Comparison of ENCODE assay signal across 7 cellular contexts in the genomic region with DNA sequence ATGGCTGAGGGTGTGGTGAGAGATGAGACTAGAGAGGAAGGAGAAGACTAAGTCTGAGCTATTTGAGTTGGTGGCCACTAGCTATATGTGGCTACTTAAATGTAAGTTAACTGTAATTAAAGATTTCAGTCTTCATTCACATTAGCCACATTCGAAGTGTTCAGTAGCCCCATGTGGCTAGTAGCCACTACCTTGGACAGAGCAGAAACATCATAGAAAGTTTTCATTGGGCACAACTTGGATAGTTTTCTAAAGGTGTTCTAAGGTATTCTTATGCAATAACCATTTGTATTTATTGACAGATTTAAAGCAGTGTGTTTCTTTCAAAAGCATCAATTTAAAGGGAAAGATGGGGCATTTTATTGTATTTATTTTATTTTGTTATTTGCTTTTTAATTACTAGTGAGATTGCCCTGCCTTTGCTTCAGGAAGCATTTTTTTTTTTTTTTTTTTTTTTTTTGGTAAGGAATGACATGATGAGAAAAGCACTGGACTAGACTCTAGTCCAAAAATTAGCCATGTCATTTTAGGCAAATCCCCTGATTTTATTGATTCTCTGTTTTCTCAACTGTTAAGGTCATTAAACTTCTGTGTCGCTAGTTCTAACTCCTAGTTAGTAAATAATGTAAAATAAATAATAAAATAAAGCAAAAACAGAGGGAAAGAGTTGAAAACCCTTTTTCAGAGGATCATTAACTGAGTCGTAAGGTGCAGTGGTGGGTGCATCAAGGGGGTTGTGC.
"Had no signal": no experiment of that assay in that cellular context is flagged by ENCODE, and none has a peak within 500 bp of the region (broad histone marks: within the 10 kb centered on the region; RNA-seq: fewer than 3 reads in every experiment).

No MANE protein-coding gene starts in this region.

- DNase-seq: H9, HCEC 1CT, HFFc6, IMR-90, KBM-7 had no signal

- H3K4me3 ChIP-seq: GM23338 had no signal

- H3K27ac Mint-ChIP-seq: GM23338, H9, HFFc6 had no signal

- H3K4me1 Mint-ChIP-seq: GM23338, H9 had no signal

- H3K9me3 Mint-ChIP-seq: GM23338, H9 had no signal

- H3K27ac ChIP-seq: HL-60 had no signal

- ATAC-seq: GM23338 had no signal

- H3K4me3 Mint-ChIP-seq: GM23338, H9, HFFc6 had no signal
